ENCODE assay signal across 32 cellular contexts in the genomic region with DNA sequence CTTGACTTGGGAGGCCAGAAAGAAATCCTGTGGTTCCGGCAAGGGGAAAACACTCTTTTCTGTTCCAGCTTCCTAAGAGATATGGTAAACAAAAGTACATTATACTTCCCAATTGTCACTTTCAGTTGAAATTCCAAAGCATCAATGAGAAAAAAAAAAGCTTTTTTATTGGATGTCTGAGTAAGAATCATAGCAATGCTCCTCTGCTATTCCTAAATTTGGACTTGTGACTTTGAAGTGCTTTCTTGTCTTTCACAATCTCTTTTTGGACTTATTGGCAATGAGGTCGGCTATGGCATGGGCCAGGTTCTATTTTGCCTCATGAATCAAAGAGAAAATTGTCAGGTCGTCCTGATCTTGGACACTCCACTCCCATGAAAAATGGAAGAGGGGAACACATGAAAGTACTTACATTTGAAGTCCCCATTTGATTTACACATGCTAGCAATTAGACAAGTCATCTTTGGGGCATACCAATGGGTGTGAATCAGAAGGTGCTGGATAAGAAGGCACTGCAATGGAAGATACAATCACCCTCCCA.
DNase-seq lines count a peak whose midpoint lies in the region; ATAC-seq lines count a peak whose summit lies in the region.
"Had no signal": no experiment of that assay in that cellular context is flagged by ENCODE, and none has a peak within 500 bp of the region (broad histone marks: within the 10 kb centered on the region; RNA-seq: fewer than 3 reads in every experiment).

No MANE protein-coding gene starts in this region.

- no peak for ATAC-seq in aorta (ENCODE audit: low FRiP score)
- no peak for ATAC-seq in GM18867 (IDR thresholded peaks at IDR 0.05; ENCODE audit: unreplicated experiment)
- ATAC-seq: gastrocnemius medialis; Panc1; stimulated activated memory B cell treated with anti-CD40 and anti-IgM and Interleukin-4, amounts not matched to agents 10 μg/mL and 1 μg/mL and 100 μg/mL, for 72 hours had no signal

- no peak overlapping the region for H3K9ac ChIP-seq in stomach smooth muscle (ENCODE audit: low read length in 2 of 2)
- H3K9ac ChIP-seq: parathyroid adenoma had no signal

- peaks cover 0 to 6% of the 10 kb centered on the region in 2 donors for H3K9me3 ChIP-seq in stomach smooth muscle (ENCODE audit: control insufficient read depth in 2 of 2, low read length in 2 of 2)
- no peaks in the 10 kb centered on the region for H3K9me3 ChIP-seq in aorta (ENCODE audit: control insufficient read depth, low read length)
- H3K9me3 ChIP-seq: gastrocnemius medialis, right atrium auricular region, testis, uterus had no signal

- H3K4me3 ChIP-seq in stomach smooth muscle (ENCODE audit: low read length in 2 of 2) (no peak overlapping the region), aorta (ENCODE audit: low read length in 2 of 2) (no peak overlapping the region)
- H3K4me3 ChIP-seq: gastrocnemius medialis, right atrium auricular region, SJSA1, testis, uterus had no signal

- DNase-seq in ELR (ENCODE audit: low read depth), result peak; percentile 51
- DNase-seq in RPMI7951 (ENCODE audit: low read depth), result peak; percentile 80
- peak; percentile 65 for DNase-seq in fibroblast of peridontal ligament (ENCODE audit: extremely low read depth)
- DNase-seq in NCI-H128 (lab: John Stamatoyannopoulos, UW; ENCODE audit: unreplicated experiment), result no peak
- no peak for DNase-seq in aorta
- no peak for DNase-seq in OCI-M2 (lab: John Stamatoyannopoulos, UW; ENCODE audit: unreplicated experiment)
- DNase-seq: activated CD4-positive, alpha-beta memory T cell treated with anti-CD3 and anti-CD28 coated beads, Interleukin-2, amount 10 ng/mL, durations not matched to agents 7 days and 5 days; activated CD4-positive, CD25-positive, alpha-beta regulatory T cell treated with anti-CD3 and anti-CD28 coated beads, Interleukin-2, amount 50 U/mL, for 72 hours; AML-193; amygdala; CD4-positive, alpha-beta memory T cell; DMS 273 treated with DMSO at 0.1 percent for 48 hours; effector CD4-positive, alpha-beta T cell; gastrocnemius medialis; hypothalamus; immature natural killer cell; Karpas-422; MV-4-11; NCI-H2171 treated with DMSO at 0.1 percent for 48 hours; NCI-H526; stimulated activated CD4-positive, alpha-beta T cell treated with anti-CD3 and anti-CD28 coated beads, Interleukin-12 subunit alpha, Interleukin-12 subunit beta, amount 100 ng/mL, for 4 hours; stimulated activated CD4-positive, alpha-beta T cell treated with anti-CD3 and anti-CD28 coated beads, Interleukin-4, amount 100 ng/mL, for 4 hours; testis; uterus had no signal

- H3K4me1 ChIP-seq in stomach smooth muscle (ENCODE audit: control insufficient read depth, insufficient read depth, low read length) (peaks cover 54% of the 10 kb centered on the region), aorta (ENCODE audit: control insufficient read depth in 1 of 2, insufficient read depth in 2 of 2, low read length in 2 of 2) (no peaks in the 10 kb centered on the region)
- H3K4me1 ChIP-seq: gastrocnemius medialis, parathyroid adenoma, right atrium auricular region, testis, uterus had no signal

- H3K27ac ChIP-seq in stomach smooth muscle (ENCODE audit: low read length) (peak overlapping the region; percentile 80), aorta (ENCODE audit: low read depth in 1 of 2, low read length in 2 of 2) (no peak overlapping the region)
- H3K27ac ChIP-seq: epithelial cell of prostate, gastrocnemius medialis, parathyroid adenoma, right atrium auricular region, SJSA1, testis had no signal

- WGBS in aorta, 2 donors, result 79 to 81% methylated on average over 3 of the region's 3 CpGs

- intact Hi-C loops in aorta (cut with DNase I), result no loop called here

- H3K36me3 ChIP-seq in stomach smooth muscle (ENCODE audit: control insufficient read depth in 2 of 2, insufficient read depth in 2 of 2, low read length in 2 of 2) (no peaks in the 10 kb centered on the region), aorta (ENCODE audit: control insufficient read depth in 1 of 2, insufficient read depth in 2 of 2, low read length in 1 of 2) (no peaks in the 10 kb centered on the region)
- H3K36me3 ChIP-seq: gastrocnemius medialis, right atrium auricular region, uterus had no signal

- H3K27me3 ChIP-seq in stomach smooth muscle (ENCODE audit: control insufficient read depth in 1 of 2, insufficient read depth in 2 of 2, low read length in 2 of 2) (no peaks in the 10 kb centered on the region), aorta (ENCODE audit: control insufficient read depth in 1 of 2, insufficient read depth in 2 of 2, low read length in 1 of 2) (no peaks in the 10 kb centered on the region)
- H3K27me3 ChIP-seq: gastrocnemius medialis, right atrium auricular region, SJSA1, testis, uterus had no signal

Comparison
In these comparisons a context has a peak if more than half of its experiments do, and no peak if none do; other contexts are left out.
1. DNase-seq: peak in ELR (single experiment), RPMI7951 (single experiment) and fibroblast of peridontal ligament (single experiment); none in NCI-H128 (single experiment), aorta (0 of 2) and OCI-M2 (single experiment).